In genomic region chr9:81669011-81669739, GRCh38 we compare ENCODE assay signal across 16 cellular contexts. TPM values are rescaled to one million over a fixed set of nuclear protein-coding genes. Genes with fewer than 3 reads are reported as not detected.
DNase-seq lines count a peak whose midpoint lies in the region; ATAC-seq, FAIRE-seq and TF ChIP-seq lines count a peak whose summit lies in the region.
"Had no signal": no experiment of that assay in that cellular context is flagged by ENCODE, and none has a peak within 500 bp of the region (broad histone marks: within the 10 kb centered on the region; RNA-seq: fewer than 3 reads in every experiment).

No MANE protein-coding gene starts in this region.

- H3K4me3 Mint-ChIP-seq in GM23338, result no peak overlapping the region
- H3K4me3 Mint-ChIP-seq: activated CD4-positive, alpha-beta memory T cell treated with anti-CD3 and anti-CD28 coated beads for 36 hours; activated T-helper 1 cell treated with anti-CD3 and anti-CD28 coated beads, Interleukin-12 subunit alpha, Interleukin-12 subunit beta, Interleukin-2, Interleukin-4 antibody, amounts not matched to agents 30 ng/mL and 10 ng/mL and 1 ng/mL, durations not matched to agents 14 hours and 24 hours and 36 hours had no signal

- H3K9me3 Mint-ChIP-seq in GM23338, result no peaks in the 10 kb centered on the region
- H3K9me3 Mint-ChIP-seq: activated CD4-positive, alpha-beta memory T cell treated with anti-CD3 and anti-CD28 coated beads for 36 hours; activated T-helper 1 cell treated with anti-CD3 and anti-CD28 coated beads, Interleukin-12 subunit alpha, Interleukin-12 subunit beta, Interleukin-2, Interleukin-4 antibody, amounts not matched to agents 30 ng/mL and 10 ng/mL and 1 ng/mL, durations not matched to agents 14 hours and 24 hours and 36 hours had no signal

- H3K36me3 ChIP-seq in GM23338 (ENCODE audit: insufficient read depth) (peaks cover 9% of the 10 kb centered on the region; the same call in 1 of the 2 replicates), WERI-Rb-1 (peaks cover 55% of the 10 kb centered on the region), keratinocyte (ENCODE audit: control insufficient read depth in 2 of 2, extremely low read depth in 1 of 2, insufficient read depth in 2 of 2, low read length in 2 of 2) (peaks cover 10 to 13% of the 10 kb centered on the region in 2 experiments), psoas muscle (ENCODE audit: insufficient read depth in 1 of 2, low read depth in 1 of 2) (no peaks in the 10 kb centered on the region), Karpas-422 (ENCODE audit: insufficient read depth, low read length) (no peaks in the 10 kb centered on the region)
- H3K36me3 ChIP-seq: colonic mucosa, thoracic aorta had no signal

- H3K9me3 ChIP-seq in WERI-Rb-1 (ENCODE audit: severe bottlenecking) (no peaks in the 10 kb centered on the region), keratinocyte (ENCODE audit: control insufficient read depth, low read depth, low read length) (no peaks in the 10 kb centered on the region), psoas muscle (no peaks in the 10 kb centered on the region), Karpas-422 (ENCODE audit: low read length) (peaks cover 7% of the 10 kb centered on the region)
- H3K9me3 ChIP-seq: colonic mucosa, thoracic aorta had no signal

- H3K4me2 ChIP-seq in GM23338 (peak overlapping the region; percentile 42), keratinocyte (ENCODE audit: control insufficient read depth, extremely low read depth, insufficient read depth, low read depth, low read length) (peak overlapping the region; percentile 20), Karpas-422 (ENCODE audit: low read depth, low read length, poor library complexity, severe bottlenecking) (no peak overlapping the region)

- TF ChIP-seq CTCF in GM23338 (conservative IDR thresholded peaks at IDR 0.05; ENCODE audit: low read depth in 2 of 2) (no peak), WERI-Rb-1 (IDR thresholded peaks at IDR 0.05; ENCODE audit: low read depth, low read length) (no peak), keratinocyte (optimal IDR thresholded peaks at IDR 0.05 in 1 of 3, IDR thresholded peaks at IDR 0.05 in 1 of 3, conservative IDR thresholded peaks at IDR 0.05 in 1 of 3; ENCODE audit: extremely low read depth in 1 of 3, insufficient read depth in 2 of 3, low read length in 3 of 3) (no peak), psoas muscle (IDR thresholded peaks at IDR 0.05) (no peak)

- H3K9me1 ChIP-seq in keratinocyte (ENCODE audit: control insufficient read depth, extremely low read depth, insufficient read depth, low read length), result peaks cover 2% of the 10 kb centered on the region

- H3K27ac Mint-ChIP-seq in GM23338, result peak overlapping the region; percentile 84
- H3K27ac Mint-ChIP-seq: activated CD4-positive, alpha-beta memory T cell treated with anti-CD3 and anti-CD28 coated beads for 36 hours; activated T-helper 1 cell treated with anti-CD3 and anti-CD28 coated beads, Interleukin-12 subunit alpha, Interleukin-12 subunit beta, Interleukin-2, Interleukin-4 antibody, amounts not matched to agents 30 ng/mL and 10 ng/mL and 1 ng/mL, durations not matched to agents 14 hours and 24 hours and 36 hours had no signal

- H3K27ac ChIP-seq in GM23338 (ENCODE audit: low read depth) (no peak overlapping the region), WERI-Rb-1 (peak overlapping the region; percentile 63), keratinocyte (ENCODE audit: control insufficient read depth, insufficient read depth, low read length) (no peak overlapping the region), psoas muscle (peak overlapping the region; percentile 42), Karpas-422 (ENCODE audit: low read length) (no peak overlapping the region)
- H3K27ac ChIP-seq: colonic mucosa, thoracic aorta had no signal

- H3K36me3 Mint-ChIP-seq in GM23338 (ENCODE audit: low read depth), result peaks cover 56% of the 10 kb centered on the region
- H3K36me3 Mint-ChIP-seq: activated CD4-positive, alpha-beta memory T cell treated with anti-CD3 and anti-CD28 coated beads for 36 hours had no signal

- H3K27me3 ChIP-seq in GM23338 (ENCODE audit: insufficient read depth) (no peaks in the 10 kb centered on the region), WERI-Rb-1 (ENCODE audit: insufficient read depth, low read depth, severe bottlenecking) (no peaks in the 10 kb centered on the region), keratinocyte (ENCODE audit: control insufficient read depth, extremely low read depth, insufficient read depth, low read length) (no peaks in the 10 kb centered on the region), psoas muscle (ENCODE audit: insufficient read depth in 3 of 3, low read length in 2 of 3) (no peaks in the 10 kb centered on the region), Karpas-422 (ENCODE audit: low read length) (no peaks in the 10 kb centered on the region)
- H3K27me3 ChIP-seq: colonic mucosa had no signal

- H3K4me1 ChIP-seq in GM23338 (ENCODE audit: insufficient read depth) (peaks cover 67% of the 10 kb centered on the region), keratinocyte (ENCODE audit: control insufficient read depth, extremely low read depth, insufficient read depth, low read length) (peaks cover 16% of the 10 kb centered on the region), psoas muscle (peaks cover 76% of the 10 kb centered on the region), Karpas-422 (ENCODE audit: low read length) (peaks cover 13% of the 10 kb centered on the region)
- H3K4me1 ChIP-seq: colonic mucosa had no signal

- FAIRE-seq in keratinocyte (lab: Jason Lieb, UNC), result peak; percentile 34

- H3K4me3 ChIP-seq in GM23338 (no peak overlapping the region), WERI-Rb-1 (ENCODE audit: low read depth, low read length) (no peak overlapping the region), keratinocyte (ENCODE audit: control insufficient read depth in 2 of 3, extremely low read depth in 1 of 3, insufficient read depth in 2 of 3, low read depth in 1 of 3, low read length in 3 of 3) (no peak overlapping the region), psoas muscle (peak overlapping the region; percentile 6), Karpas-422 (ENCODE audit: low read length) (no peak overlapping the region)
- H3K4me3 ChIP-seq: colonic mucosa, thoracic aorta had no signal

- no peak overlapping the region for H2AFZ ChIP-seq in GM23338
- no peak overlapping the region for H2AFZ ChIP-seq in keratinocyte (ENCODE audit: control insufficient read depth, low read length)
- no peak overlapping the region for H2AFZ ChIP-seq in Karpas-422 (ENCODE audit: low read length)

- H3K9me2 ChIP-seq in GM23338 (ENCODE audit: insufficient read depth) (no peaks in the 10 kb centered on the region), Karpas-422 (replicated peaks; ENCODE audit: insufficient read depth, low read length) (no peaks in the 10 kb centered on the region)

- peaks cover 95% of the 10 kb centered on the region for H3K79me2 ChIP-seq in GM23338 (replicated peaks; ENCODE audit: insufficient read depth)
- peaks cover 77% of the 10 kb centered on the region for H3K79me2 ChIP-seq in keratinocyte (ENCODE audit: control insufficient read depth, insufficient read depth, low read length)
- H3K79me2 ChIP-seq in Karpas-422 (ENCODE audit: low read length), result no peaks in the 10 kb centered on the region

- peaks cover 73% of the 10 kb centered on the region for H3K4me1 Mint-ChIP-seq in GM23338

- 24 to 30% (median 26%) methylated on average over 7 of the region's 7 CpGs for WGBS in psoas muscle, 3 donors

- DNase-seq in GM23338 (ENCODE audit: low spot score) (no peak), WERI-Rb-1 (peak; percentile 56), keratinocyte (ENCODE audit: low read depth, low spot score) (no peak), psoas muscle (no peak), Karpas-422 (no peak), AG08395 (ENCODE audit: low spot score) (no peak), iPS-NIHi7 (ENCODE audit: extremely low spot score) (no peak)
- DNase-seq: activated CD4-positive, alpha-beta memory T cell treated with anti-CD3 and anti-CD28 coated beads for 36 hours; colonic mucosa; DMS153; hypothalamus; NCI-H2029 treated with DMSO at 0.1 percent for 48 hours had no signal

- peaks cover 5% of the 10 kb centered on the region for H3K27me3 Mint-ChIP-seq in GM23338 (ENCODE audit: insufficient read depth, low read depth, poor library complexity)
- H3K27me3 Mint-ChIP-seq: activated CD4-positive, alpha-beta memory T cell treated with anti-CD3 and anti-CD28 coated beads for 36 hours had no signal

- H3K9ac ChIP-seq in keratinocyte (ENCODE audit: control insufficient read depth, extremely low read depth, insufficient read depth, low read length) (no peak overlapping the region), Karpas-422 (ENCODE audit: low read length) (no peak overlapping the region)

- peaks cover 44% of the 10 kb centered on the region for H4K20me1 ChIP-seq in GM23338 (replicated peaks; ENCODE audit: insufficient read depth)
- peaks cover 3% of the 10 kb centered on the region for H4K20me1 ChIP-seq in keratinocyte (ENCODE audit: control insufficient read depth, extremely low read depth, insufficient read depth, low read length)
- no peaks in the 10 kb centered on the region for H4K20me1 ChIP-seq in Karpas-422 (ENCODE audit: insufficient read depth, low read depth, low read length)

- dilution Hi-C loops in keratinocyte (cut with MboI; ENCODE audit: extremely low pct_ligation_motif_present, low sequenced_read_pairs), result no loop called here

- intact Hi-C loops in psoas muscle (cut with DNase I), result no loop called here

- ATAC-seq in GM23338 (no peak), psoas muscle (peak in 1 of 4 donors; percentile 41), HG03108 (IDR thresholded peaks at IDR 0.05; ENCODE audit: unreplicated experiment) (no peak)
- ATAC-seq: HCT116 had no signal

- H3F3A ChIP-seq in GM23338 (replicated peaks; ENCODE audit: low read depth), result peaks cover 21% of the 10 kb centered on the region

TF ChIP-seq in GM23338, 12 proteins besides CTCF, POLR2A, EP300 and RAD21 (continues in another document):
- TF ChIP-seq POLR2AphosphoS5 (IDR thresholded peaks at IDR 0.05; ENCODE audit: low read depth) (no peak), ZNF331 (CRISPR knock-in tag; IDR thresholded peaks at IDR 0.05; ENCODE audit: low read depth) (no peak), EZH2phosphoT487 (IDR thresholded peaks at IDR 0.05; ENCODE audit: unreplicated experiment) (no peak)

RNA-seq across cellular contexts. Expression of gene TLE1, which starts 20.2 kb away (rescaled TPM):
- total RNA-seq in GM23338 (2014; rRNA removed; shearing (Covaris generic)), result 125 and 132 TPM in 2 replicates
- polyA plus RNA-seq in GM23338 (2016; fragmentation: Nextera tagmentation; extraction: Ambion mirVana) (58.1 and 59.1 TPM in 2 replicates), keratinocyte (26.9 to 31.5 TPM (median 29.6 TPM) in 3 replicates), psoas muscle (10 to 100 TPM; 16.0 to 46.7 (median 31.1) TPM)
- polyA plus RNA-seq in keratinocyte (2011; ENCODE audit: low read depth), result 23.5 TPM
- polyA plus RNA-seq in keratinocyte (2011; cell fraction: cytosol; rRNA removed), result 25.8 and 30.5 TPM in 2 replicates
- 41.2 and 42.5 TPM in 2 replicates for polyA plus RNA-seq in keratinocyte (2011; cell fraction: nucleus; rRNA removed)
- polyA plus RNA-seq in keratinocyte (2012; ENCODE audit: low replicate concordance), result 23.4 and 40.7 TPM in 2 replicates
- 26.8 to 35.0 TPM (median 33.2 TPM) in 3 replicates for polyA minus RNA-seq in keratinocyte
- polyA minus RNA-seq in keratinocyte (2011; cell fraction: cytosol; rRNA and poly(A)+ RNA removed), result 23.2 TPM
- 31.1 and 32.7 TPM in 2 replicates for polyA minus RNA-seq in keratinocyte (2011; cell fraction: nucleus; rRNA and poly(A)+ RNA removed)
- total RNA-seq in psoas muscle, result 10 to 100 TPM; 14.6 to 40.9 (median 35.7) TPM
- total RNA-seq in Karpas-422 (2014; rRNA removed; shearing (Covaris generic); ENCODE audit: low replicate concordance), result not detected in 2 replicates
- total RNA-seq: activated T-helper 1 cell treated with anti-CD3 and anti-CD28 coated beads, Interleukin-12 subunit alpha, Interleukin-12 subunit beta, Interleukin-2, Interleukin-4 antibody, amounts not matched to agents 30 ng/mL and 10 ng/mL and 1 ng/mL, durations not matched to agents 14 hours and 24 hours and 36 hours had no signal

Comparison
In these comparisons a context has a peak if more than half of its experiments do, and no peak if none do; other contexts are left out.
1. H3K27ac ChIP-seq: peak in WERI-Rb-1 (single experiment) and psoas muscle (single experiment); none in GM23338 (single experiment), keratinocyte (single experiment) and Karpas-422 (single experiment).
2. RNA of gene TLE1, which starts 20.2 kb away (total RNA-seq): 125 to 132 TPM in GM23338 and 14.6 to 40.9 TPM in psoas muscle; not detected in Karpas-422; every median in the first group is over 10 times any median in the second.